In the genomic region with DNA sequence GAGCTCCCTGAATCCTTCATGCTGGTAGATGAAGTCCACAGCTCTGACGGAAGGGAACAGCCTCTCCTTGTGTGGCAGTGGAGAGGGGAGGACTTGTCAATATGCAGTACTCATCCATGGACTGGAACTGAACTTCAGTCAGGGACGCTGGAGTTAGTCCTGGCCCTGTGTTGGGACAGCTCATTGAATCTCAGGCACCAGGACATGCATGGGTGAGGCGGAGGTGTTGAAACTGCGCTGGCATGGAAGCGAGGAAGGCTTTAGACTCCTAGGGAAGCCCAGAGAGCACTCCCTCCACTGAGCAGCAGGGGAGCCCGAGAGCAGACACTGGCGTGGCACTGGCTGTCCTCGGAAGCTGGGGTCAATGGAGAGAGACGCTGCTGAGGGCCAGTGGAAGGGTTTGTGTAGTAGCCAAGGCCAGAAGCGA, we compare ENCODE assay signal across 9 cellular contexts.
DNase-seq lines count a peak whose midpoint lies in the region; ATAC-seq, FAIRE-seq and TF ChIP-seq lines count a peak whose summit lies in the region.
"Had no signal": no experiment of that assay in that cellular context is flagged by ENCODE, and none has a peak within 500 bp of the region (broad histone marks: within the 10 kb centered on the region; RNA-seq: fewer than 3 reads in every experiment).

No MANE protein-coding gene starts in this region.

- H3K36me3 ChIP-seq in keratinocyte (ENCODE audit: control insufficient read depth in 2 of 2, extremely low read depth in 1 of 2, insufficient read depth in 2 of 2, low read length in 2 of 2), result no peaks in the 10 kb centered on the region

- FAIRE-seq in keratinocyte (lab: Jason Lieb, UNC), result no peak
- FAIRE-seq: G401.6 had no signal

- no peaks in the 10 kb centered on the region for H3K79me2 ChIP-seq in keratinocyte (ENCODE audit: control insufficient read depth, insufficient read depth, low read length)

- TF ChIP-seq CTCF in VCaP (conservative IDR thresholded peaks at IDR 0.05) (peak; percentile 75), keratinocyte (optimal IDR thresholded peaks at IDR 0.05 in 1 of 3, IDR thresholded peaks at IDR 0.05 in 1 of 3, conservative IDR thresholded peaks at IDR 0.05 in 1 of 3; ENCODE audit: extremely low read depth in 1 of 3, insufficient read depth in 2 of 3, low read length in 3 of 3) (peak; percentile 30 to 56 (median 42))

- dilution Hi-C loops in keratinocyte (cut with MboI; ENCODE audit: extremely low pct_ligation_motif_present, low sequenced_read_pairs), result no loop called here

- no peak overlapping the region for H3K9ac ChIP-seq in keratinocyte (ENCODE audit: control insufficient read depth, extremely low read depth, insufficient read depth, low read length)

- no peaks in the 10 kb centered on the region for H3K9me3 ChIP-seq in keratinocyte (ENCODE audit: control insufficient read depth, low read depth, low read length)

- H3K4me2 ChIP-seq in keratinocyte (ENCODE audit: control insufficient read depth, extremely low read depth, insufficient read depth, low read depth, low read length), result no peak overlapping the region

- peaks cover 13% of the 10 kb centered on the region for H3K4me1 ChIP-seq in keratinocyte (ENCODE audit: control insufficient read depth, extremely low read depth, insufficient read depth, low read length)

- no peaks in the 10 kb centered on the region for H4K20me1 ChIP-seq in keratinocyte (ENCODE audit: control insufficient read depth, extremely low read depth, insufficient read depth, low read length)

- DNase-seq in ACHN, result peak; percentile 7
- DNase-seq in keratinocyte (ENCODE audit: low read depth, low spot score), result no peak
- DNase-seq in activated effector memory CD4-positive, alpha-beta T cell treated with Interleukin-2 at 50 U/mL for 16 hours, result no peak
- no peak for DNase-seq in NCI-H345 treated with DMSO at 0.1 percent for 48 hours (lab: John Stamatoyannopoulos, UW; ENCODE audit: unreplicated experiment)

- H3K4me3 ChIP-seq in keratinocyte (ENCODE audit: control insufficient read depth in 2 of 3, extremely low read depth in 1 of 3, insufficient read depth in 2 of 3, low read depth in 1 of 3, low read length in 3 of 3), result no peak overlapping the region

- ATAC-seq in GM18867 (IDR thresholded peaks at IDR 0.05; ENCODE audit: unreplicated experiment), result peak; percentile 66
- no peak for ATAC-seq in GM18520 (IDR thresholded peaks at IDR 0.05; ENCODE audit: unreplicated experiment)
- ATAC-seq in GM21515 (IDR thresholded peaks at IDR 0.05; ENCODE audit: unreplicated experiment), result no peak

- no peaks in the 10 kb centered on the region for H3K27me3 ChIP-seq in keratinocyte (ENCODE audit: control insufficient read depth, extremely low read depth, insufficient read depth, low read length)

- in situ Hi-C loops in ACHN (cut with HindIII; ENCODE audit: low pct_ligation_motif_present, low pct_unique_long_range_greater_than_20kb, low sequenced_read_pairs), result no loop called here

- H3K27ac ChIP-seq in VCaP (no peak overlapping the region), keratinocyte (ENCODE audit: control insufficient read depth, insufficient read depth, low read length) (no peak overlapping the region)

- H3K9me1 ChIP-seq in keratinocyte (ENCODE audit: control insufficient read depth, extremely low read depth, insufficient read depth, low read length), result no peaks in the 10 kb centered on the region

- no peak overlapping the region for H2AFZ ChIP-seq in keratinocyte (ENCODE audit: control insufficient read depth, low read length)
